20 cellular contexts compared by ENCODE assay signal in genomic region chr2:117661619-117662018, GRCh38.
"Had no signal": no experiment of that assay in that cellular context is flagged by ENCODE, and none has a peak within 500 bp of the region (broad histone marks: within the 10 kb centered on the region; RNA-seq: fewer than 3 reads in every experiment).

No MANE protein-coding gene starts in this region.

- H3K36me3 Mint-ChIP-seq: naive B cell had no signal

- H3K4me1 ChIP-seq: colonic mucosa, pancreas, suprapubic skin, thyroid gland, upper lobe of left lung, uterus had no signal

- ATAC-seq: left colon; pancreas; stimulated activated naive CD8-positive, alpha-beta T cell treated with anti-CD3 and anti-CD28 coated beads, Interleukin-15, Interleukin-2, amounts not matched to agents 100 U/mL and 50 U/mL, for 24 hours had no signal

- H2AFZ ChIP-seq: hepatocyte had no signal

- H3K27me3 ChIP-seq: colonic mucosa, hepatocyte, pancreas, suprapubic skin, thyroid gland, upper lobe of left lung, uterus had no signal

- H3K4me2 ChIP-seq: hepatocyte, smooth muscle cell had no signal

- H3K4me1 Mint-ChIP-seq: naive B cell had no signal

- H3K4me3 ChIP-seq: colonic mucosa, hepatocyte, pancreas, smooth muscle cell, suprapubic skin, thyroid gland, upper lobe of left lung, uterus had no signal

- H3K27ac ChIP-seq: colonic mucosa, hepatocyte, pancreas, suprapubic skin, thyroid gland, upper lobe of left lung, uterus had no signal

- DNase-seq: colonic mucosa; dermis blood vessel endothelial cell; erythroblast; foreskin melanocyte; head of caudate nucleus; kidney; left colon; mesendoderm; naive B cell; occipital lobe; pancreas; stimulated activated CD4-positive, alpha-beta T cell treated with anti-CD3 and anti-CD28 coated beads, Interleukin-2, amount 100 ng/mL, for 48 hours; stimulated activated naive CD8-positive, alpha-beta T cell treated with anti-CD3 and anti-CD28 coated beads, Interleukin-15, Interleukin-2, amounts not matched to agents 100 U/mL and 50 U/mL, for 24 hours; thyroid gland; upper lobe of left lung; uterus had no signal

- H3K79me2 ChIP-seq: hepatocyte had no signal

- H3K36me3 ChIP-seq: colonic mucosa, pancreas, suprapubic skin, thyroid gland, upper lobe of left lung, uterus had no signal

- H3K27me3 Mint-ChIP-seq: progenitor cell of endocrine pancreas had no signal

- H3K27ac Mint-ChIP-seq: progenitor cell of endocrine pancreas had no signal
